15 cellular contexts compared by ENCODE assay signal in the genomic region with DNA sequence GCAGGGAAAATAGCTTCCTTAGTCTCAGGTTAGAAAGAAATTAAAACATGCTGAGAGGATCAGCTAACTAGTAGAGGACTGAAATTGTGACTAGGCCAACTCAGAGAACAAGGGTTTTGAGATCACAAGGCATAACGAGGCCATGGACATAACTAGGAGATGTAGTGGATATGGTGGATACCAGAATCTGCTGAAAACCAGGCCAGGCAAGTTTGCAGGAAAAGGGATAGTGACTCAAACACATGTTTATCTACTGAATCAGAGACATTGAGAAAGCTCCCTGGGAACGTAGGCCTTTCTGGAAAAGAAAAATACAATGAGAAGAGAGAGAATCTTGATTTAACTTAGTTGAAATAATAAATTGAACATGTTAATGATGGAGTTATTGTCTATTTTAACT.
A peak's percentile ranks its signal among the peaks of the same experiment; 100 is the strongest.
DNase-seq lines count a peak whose midpoint lies in the region; ATAC-seq lines count a peak whose summit lies in the region.
"Had no signal": no experiment of that assay in that cellular context is flagged by ENCODE, and none has a peak within 500 bp of the region (broad histone marks: within the 10 kb centered on the region; RNA-seq: fewer than 3 reads in every experiment).

No MANE protein-coding gene starts in this region.

- no peaks in the 10 kb centered on the region for H3K79me1 ChIP-seq in neuronal stem cell (ENCODE audit: low read depth, low read length)

- H3K18ac ChIP-seq in neuronal stem cell (ENCODE audit: low read length), result no peak overlapping the region

- no peaks in the 10 kb centered on the region for H3K36me3 ChIP-seq in neuronal stem cell (replicated peaks in 1 of 2; ENCODE audit: control insufficient read depth in 2 of 2, insufficient read depth in 2 of 2, low read length in 2 of 2)
- H3K36me3 ChIP-seq: SJSA1 had no signal

- H2AK5ac ChIP-seq in neuronal stem cell (ENCODE audit: low read depth, low read length), result no peak overlapping the region

- H2BK12ac ChIP-seq in neuronal stem cell (ENCODE audit: low read length), result no peak overlapping the region

- no peak overlapping the region for H4K91ac ChIP-seq in neuronal stem cell (ENCODE audit: low read depth, low read length, poor library complexity)

- H3K23ac ChIP-seq in neuronal stem cell (ENCODE audit: low read depth, low read length, poor library complexity), result no peak overlapping the region

- peaks cover 4 to 6% of the 10 kb centered on the region in 2 donors for H3K4me1 ChIP-seq in neuronal stem cell (ENCODE audit: control insufficient read depth in 2 of 2, insufficient read depth in 1 of 2, low read depth in 1 of 2, low read length in 2 of 2)
- H3K4me1 ChIP-seq: SJSA1 had no signal

- peak overlapping the region; percentile 49 for H2AFZ ChIP-seq in neuronal stem cell (ENCODE audit: low read length)

- H3K27me3 ChIP-seq in neuronal stem cell (ENCODE audit: control insufficient read depth in 3 of 3, insufficient read depth in 3 of 3, low read depth in 1 of 3, low read length in 3 of 3), result no peaks in the 10 kb centered on the region
- H3K27me3 ChIP-seq: SJSA1 had no signal

- no CpG with 5 or more reads among the region's 2 CpGs for WGBS in neuronal stem cell (ENCODE audit: extremely low coverage in 2 of 2, insufficient read length in 2 of 2, insufficient replicate concordance in 1 of 2), 2 donors

- peak overlapping the region; percentile 66 for H3K27ac ChIP-seq in epithelial cell of prostate
- no peak overlapping the region for H3K27ac ChIP-seq in neuronal stem cell (replicated peaks; ENCODE audit: low read length)
- H3K27ac ChIP-seq: SJSA1 had no signal

- ATAC-seq in GM18861 (IDR thresholded peaks at IDR 0.05; ENCODE audit: unreplicated experiment), result no peak
- ATAC-seq: sciatic nerve had no signal

- H3K9me3 ChIP-seq in neuronal stem cell (replicated peaks in 1 of 2; ENCODE audit: control insufficient read depth in 2 of 2, insufficient read depth in 1 of 2, low read depth in 1 of 2, low read length in 2 of 2), result no peaks in the 10 kb centered on the region
- H3K9me3 ChIP-seq: SJSA1 had no signal

- H4K8ac ChIP-seq in neuronal stem cell (ENCODE audit: low read depth, low read length), result no peak overlapping the region

- no peak overlapping the region for H2BK120ac ChIP-seq in neuronal stem cell (ENCODE audit: low read depth, low read length)

- H3K4me3 ChIP-seq in neuronal stem cell (ENCODE audit: low read length in 2 of 2), result no peak overlapping the region
- H3K4me3 ChIP-seq: SJSA1 had no signal

- H3K9ac ChIP-seq in neuronal stem cell (ENCODE audit: low read depth, low read length, poor library complexity), result no peak overlapping the region

- H2BK15ac ChIP-seq in neuronal stem cell (ENCODE audit: low read length), result no peak overlapping the region

- DNase-seq in EH (ENCODE audit: low read depth), result peak; percentile 78
- DNase-seq in RKO (ENCODE audit: low spot score), result peak; percentile 67
- DNase-seq in epithelial cell of prostate (ENCODE audit: low read depth, low spot score), result peak; percentile 50
- DNase-seq in neuronal stem cell (ENCODE audit: low spot score), result no peak
- DNase-seq in NCI-H510A treated with DMSO at 0.1 percent for 48 hours (lab: John Stamatoyannopoulos, UW), result no peak
- DNase-seq in stimulated activated CD4-positive, alpha-beta T cell treated with anti-CD3 and anti-CD28 coated beads, Interleukin-1b, Interleukin-23, amount 100 ng/mL, for 48 hours, result no peak
- no peak for DNase-seq in DMS79 (lab: John Stamatoyannopoulos, UW)
- DNase-seq: activated CD4-positive, alpha-beta T cell treated with anti-CD3 and anti-CD28 coated beads for 48 hours; activated effector memory CD4-positive, alpha-beta T cell treated with anti-CD3 and anti-CD28 coated beads, Interleukin-2, amount 50 U/mL, for 16 hours; CD8-positive, alpha-beta memory T cell; H7; NCI-H446 treated with DMSO at 0.1 percent for 48 hours had no signal

- no peak overlapping the region for H3K14ac ChIP-seq in neuronal stem cell (ENCODE audit: low read length)

- no peak overlapping the region for H3K4ac ChIP-seq in neuronal stem cell (ENCODE audit: low read length)

- no peak overlapping the region for H3K4me2 ChIP-seq in neuronal stem cell (ENCODE audit: insufficient read depth, low read length, poor library complexity, severe bottlenecking)

- no peak overlapping the region for H2BK5ac ChIP-seq in neuronal stem cell (ENCODE audit: low read length)

Comparison
In these comparisons a context has a peak if more than half of its experiments do, and no peak if none do; other contexts are left out.
1. DNase-seq: peak in EH (single experiment), RKO (single experiment) and epithelial cell of prostate (single experiment); none in neuronal stem cell (single experiment), NCI-H510A treated with DMSO at 0.1 percent for 48 hours (single experiment), stimulated activated CD4-positive, alpha-beta T cell treated with anti-CD3 and anti-CD28 coated beads, Interleukin-1b, Interleukin-23, amount 100 ng/mL, for 48 hours (single experiment) and DMS79 (single experiment).